8 cellular contexts compared by ENCODE assay signal in the genomic region with DNA sequence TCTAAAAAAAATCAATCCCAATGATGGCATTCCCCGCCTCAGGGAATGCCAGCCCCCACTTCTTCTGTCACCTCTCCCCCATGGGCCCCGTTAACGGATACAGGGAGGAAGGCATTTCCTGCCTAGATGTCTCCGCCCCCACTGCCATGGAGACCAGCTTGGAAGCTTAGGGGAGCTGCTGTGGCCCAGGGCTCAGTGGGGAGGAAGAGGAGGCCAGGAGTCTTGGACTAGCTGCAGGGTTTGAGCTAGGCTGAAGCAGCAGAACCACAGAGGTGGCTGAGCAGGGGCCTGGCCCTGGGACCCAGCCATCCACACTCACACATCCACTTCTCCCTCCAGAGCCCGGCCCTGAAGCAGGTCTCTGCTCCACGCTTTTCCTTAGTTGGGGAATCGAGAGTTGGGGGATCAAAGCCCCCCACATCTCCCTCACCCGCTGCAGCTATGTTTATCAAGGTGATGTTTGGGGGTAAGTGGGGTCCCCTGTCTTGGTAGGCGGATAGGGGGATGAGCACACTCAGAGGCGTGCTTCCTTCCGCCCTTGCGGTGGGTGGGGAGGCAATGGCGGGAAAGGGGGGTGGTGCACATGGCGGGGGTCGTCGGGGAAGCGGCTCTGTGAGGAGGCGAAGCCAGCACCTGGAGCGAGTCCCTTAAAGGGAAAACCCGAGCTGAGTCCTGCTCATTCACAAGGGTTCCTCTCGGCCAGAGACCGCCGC. TPM values are rescaled to one million over a fixed set of nuclear protein-coding genes. Genes with fewer than 3 reads are reported as not detected.
DNase-seq lines count a peak whose midpoint lies in the region; ATAC-seq and TF ChIP-seq lines count a peak whose summit lies in the region.

Gene C22orf15, plus strand, starts transcription at position 125 of the 713 bp plus-strand sequence. Its CDS starts 317 bp downstream, at position 442.

- intact Hi-C loops in breast epithelium (cut with DNase I; ENCODE audit: low total_unique reads): no loop called here

- H3K27me3 ChIP-seq in GM06990 (replicated peaks; ENCODE audit: control insufficient read depth, insufficient read depth, low read length) (no peaks in the 10 kb centered on the region), breast epithelium (no peaks in the 10 kb centered on the region)

- TF ChIP-seq CTCF in GM06990 (IDR thresholded peaks at IDR 0.05; ENCODE audit: insufficient read depth, low read length, poor library complexity, severe bottlenecking) (no peak), breast epithelium (IDR thresholded peaks at IDR 0.05) (no peak)

- DNase-seq in GM06990 (ENCODE audit: extremely low read depth, insufficient read length) (no peak), NCI-H69 (lab: John Stamatoyannopoulos, UW) (peak; percentile 81), retina (peak; percentile 42), epidermal melanocyte (ENCODE audit: insufficient read length, low spot score) (no peak), breast epithelium (ENCODE audit: low spot score in 2 of 2) (no peak), HuH-7 (ENCODE audit: low spot score) (no peak)
- DNase-seq in effector CD8-positive, alpha-beta T cell (lab: John Stamatoyannopoulos, UW): peak; percentile 21

- H3K27ac ChIP-seq in breast epithelium: peak within 1 kb of the TSS in 1 of 2 donors; percentile 19

- H3K4me1 ChIP-seq in breast epithelium: peaks cover 0 to 5% of the 10 kb centered on the region in 2 donors

- no peaks in the 10 kb centered on the region for H3K9me3 ChIP-seq in breast epithelium

- ATAC-seq in GM21529 (IDR thresholded peaks at IDR 0.05; ENCODE audit: unreplicated experiment): no peak

- TF ChIP-seq POLR2A in breast epithelium (IDR thresholded peaks at IDR 0.05): no peak

- peaks cover 10% of the 10 kb centered on the region for H3K36me3 ChIP-seq in GM06990 (ENCODE audit: control insufficient read depth, insufficient read depth, low read length)
- H3K36me3 ChIP-seq in breast epithelium: no peaks in the 10 kb centered on the region

- H3K4me3 ChIP-seq in GM06990 (replicated peaks; ENCODE audit: low read depth, low read length): peak within 1 kb of the TSS; percentile 35; the same call in 1 of the 2 replicates
- H3K4me3 ChIP-seq in breast epithelium: peak within 1 kb of the TSS in 1 of 3 donors; percentile 27

RNA-seq across cellular contexts. Expression of gene C22orf15, which starts in this region (rescaled TPM):
- not detected for total RNA-seq in breast epithelium

Comparison
In these comparisons a context has a peak if more than half of its experiments do, and no peak if none do; other contexts are left out.
1. DNase-seq: peak in NCI-H69 (single experiment), effector CD8-positive, alpha-beta T cell (single experiment) and retina (single experiment); none in GM06990 (single experiment), epidermal melanocyte (single experiment), breast epithelium (0 of 2) and HuH-7 (single experiment).